In genomic region chr11:86460461-86461404, GRCh38 we compare ENCODE assay signal across 8 cellular contexts.
DNase-seq lines count a peak whose midpoint lies in the region; ATAC-seq and TF ChIP-seq lines count a peak whose summit lies in the region.
"Had no signal": no experiment of that assay in that cellular context is flagged by ENCODE, and none has a peak within 500 bp of the region (broad histone marks: within the 10 kb centered on the region; RNA-seq: fewer than 3 reads in every experiment).

No MANE protein-coding gene starts in this region.

- CTCF ChIA-PET in OCI-LY7 (lab: Charles Lee; ENCODE audit: unreplicated experiment) = no interaction called here

- no peak overlapping the region for H3K4me2 ChIP-seq in OCI-LY7 (ENCODE audit: low read length)

- no peaks in the 10 kb centered on the region for H3K27me3 ChIP-seq in endodermal cell (ENCODE audit: control insufficient read depth, insufficient read depth, low read length, poor library complexity, severe bottlenecking)

- H3K9me3 ChIP-seq in OCI-LY7 (ENCODE audit: low read length) (no peaks in the 10 kb centered on the region), endodermal cell (ENCODE audit: control insufficient read depth, low read length) (no peaks in the 10 kb centered on the region)
- H3K9me3 ChIP-seq: esophagus muscularis mucosa had no signal

- H3K27me3 Mint-ChIP-seq in endodermal cell (ENCODE audit: insufficient read depth) = no peaks in the 10 kb centered on the region

- peak; percentile 33 for ATAC-seq in sciatic nerve
- ATAC-seq in GM19463 (IDR thresholded peaks at IDR 0.05; ENCODE audit: unreplicated experiment) = no peak

- H3K27ac ChIP-seq in OCI-LY7 (ENCODE audit: low read depth, low read length, poor library complexity, severe bottlenecking) (no peak overlapping the region), endodermal cell (ENCODE audit: low read depth, low read length) (no peak overlapping the region)

- 65 to 92% methylated on average over 4 to 9 of the region's 9 CpGs for WGBS in endodermal cell (ENCODE audit: insufficient coverage in 1 of 2, insufficient read length in 1 of 2), 2 experiments

- no TSS peak for BruUV-seq in OCI-LY7 (replicated peaks; lab: Mats Ljungman, UMichigan)

- peaks cover 11% of the 10 kb centered on the region for H3K4me1 Mint-ChIP-seq in endodermal cell

- H3K27ac Mint-ChIP-seq in endodermal cell = peak overlapping the region; percentile 46

- H4K20me1 ChIP-seq in OCI-LY7 (ENCODE audit: insufficient read depth, low read length) = no peaks in the 10 kb centered on the region

- no peak overlapping the region for H3K4me3 ChIP-seq in OCI-LY7 (ENCODE audit: low read depth, low read length, poor library complexity, severe bottlenecking)
- no peak overlapping the region for H3K4me3 ChIP-seq in endodermal cell (ENCODE audit: low read length)
- H3K4me3 ChIP-seq: esophagus muscularis mucosa had no signal

- H3K9me2 ChIP-seq in OCI-LY7 (ENCODE audit: insufficient read depth, low read length) = no peaks in the 10 kb centered on the region

- no peaks in the 10 kb centered on the region for H3K36me3 ChIP-seq in OCI-LY7 (ENCODE audit: insufficient read depth, low read length)
- peaks cover 39% of the 10 kb centered on the region for H3K36me3 ChIP-seq in endodermal cell (ENCODE audit: control insufficient read depth, insufficient read depth, low read length)

- no peaks in the 10 kb centered on the region for H3K4me1 ChIP-seq in OCI-LY7 (ENCODE audit: insufficient read depth, low read length, poor library complexity, severe bottlenecking)
- no peaks in the 10 kb centered on the region for H3K4me1 ChIP-seq in endodermal cell (ENCODE audit: control insufficient read depth, insufficient read depth, low read length)

- POLR2A ChIA-PET in OCI-LY7 (lab: Charles Lee) = no interaction called here

- H3K9ac ChIP-seq in endodermal cell (ENCODE audit: extremely low read depth, low read length, poor library complexity, severe bottlenecking) = no peak overlapping the region

- DNase-seq in EH (ENCODE audit: low read depth) (peak; percentile 42), OCI-LY7 (ENCODE audit: low spot score) (no peak), endodermal cell (no peak), sciatic nerve (ENCODE audit: low spot score) (no peak), NCI-H187 (lab: John Stamatoyannopoulos, UW) (no peak), HK-2 (ENCODE audit: unreplicated experiment) (no peak)

- H3K9me3 Mint-ChIP-seq in endodermal cell = no peaks in the 10 kb centered on the region

- intact Hi-C loops in OCI-LY7 (cut with micrococcal nuclease; ENCODE audit: unreplicated experiment) = no loop called here
- intact Hi-C loops in sciatic nerve (cut with DNase I) = no loop called here

- H3K36me3 Mint-ChIP-seq in endodermal cell (ENCODE audit: low read depth) = peaks cover 30% of the 10 kb centered on the region

- 0 out of 2 replicates have a peak overlapping the region, but pooled peaks have one; percentile 7 for H2AFZ ChIP-seq in OCI-LY7 (ENCODE audit: low read length)

- H3K79me2 ChIP-seq in OCI-LY7 (ENCODE audit: insufficient read depth, low read depth, low read length) = no peaks in the 10 kb centered on the region

- H3K4me3 Mint-ChIP-seq in endodermal cell = no peak overlapping the region

- no peak for TF ChIP-seq CTCF in OCI-LY7 (conservative IDR thresholded peaks at IDR 0.05; ENCODE audit: low read length)
- TF ChIP-seq CTCF in endodermal cell (conservative IDR thresholded peaks at IDR 0.05) = no peak
